In genomic region chr17:1203111-1203966, GRCh38 we compare ENCODE assay signal across 1 cellular context.
TF ChIP-seq lines count a peak whose summit lies in the region.

No MANE protein-coding gene starts in this region.

TF ChIP-seq in H1, 55 proteins besides CTCF, POLR2A, EP300 and RAD21:
- TF ChIP-seq SP1 (IDR thresholded peaks at IDR 0.05; ENCODE audit: low read depth, low read length) (no peak), POLR2AphosphoS5 (IDR thresholded peaks at IDR 0.05; ENCODE audit: low read depth, low read length) (peak; percentile 49; the same call in 1 of the 2 replicates), TAF7 (optimal IDR thresholded peaks at IDR 0.05; ENCODE audit: borderline replicate concordance, low read depth, low read length) (peak; percentile 43), JUND (IDR thresholded peaks at IDR 0.05; ENCODE audit: low read length) (no peak), KDM4A (IDR thresholded peaks at IDR 0.05; ENCODE audit: low read depth, low read length, severe bottlenecking) (peak; percentile 83), KDM5A (IDR thresholded peaks at IDR 0.05; ENCODE audit: low read length) (no peak), MAFK (IDR thresholded peaks at IDR 0.05; ENCODE audit: low read depth, low read length) (peak; percentile 15; the same call in 1 of the 2 replicates), ATF3 (IDR thresholded peaks at IDR 0.05; ENCODE audit: insufficient read depth, low read depth, low read length) (0 out of 2 replicates have a peak, but pooled peaks have one; percentile 12), TAF1 (IDR thresholded peaks at IDR 0.05; ENCODE audit: low read depth, low read length) (peak; percentile 69), MAX (IDR thresholded peaks at IDR 0.05) (0 out of 2 replicates have a peak, but pooled peaks have one; percentile 27), USF2 (IDR thresholded peaks at IDR 0.05; ENCODE audit: low read length) (peak; percentile 75)
